ENCODE assay signal across 1 cellular context in the genomic region with DNA sequence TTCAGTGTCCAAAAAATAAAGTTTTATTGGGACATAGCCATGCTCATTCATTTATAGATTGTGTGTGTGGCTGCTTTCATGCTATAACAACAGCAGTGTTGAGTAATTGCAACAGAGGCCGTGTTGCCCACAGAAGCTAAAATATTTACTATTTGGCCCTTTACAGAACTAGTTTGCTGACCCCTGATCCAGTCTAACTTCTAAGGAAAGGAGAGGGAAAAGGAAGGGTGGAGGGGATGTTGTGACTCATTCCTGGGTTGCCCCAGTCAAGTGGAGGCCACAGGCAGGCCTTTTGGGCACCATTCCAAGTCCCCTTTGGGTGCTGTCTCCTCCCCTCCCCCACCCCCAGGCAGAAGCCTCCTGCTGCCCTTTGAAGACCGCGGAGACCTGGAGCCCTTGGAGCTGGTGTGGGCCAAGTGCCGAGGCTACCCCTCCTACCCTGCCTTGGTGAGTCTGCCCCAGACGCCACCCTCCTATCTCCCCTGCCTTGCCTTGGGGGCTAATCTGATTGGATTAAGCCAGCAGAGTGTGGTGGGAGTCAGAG.
TF ChIP-seq lines count a peak whose summit lies in the region.

No MANE protein-coding gene starts in this region.

TF ChIP-seq in K562, 482 proteins besides CTCF, POLR2A, EP300 and RAD21 (continued from another document):
- TF ChIP-seq RBM25 (IDR thresholded peaks at IDR 0.05; ENCODE audit: low read depth, low read length, severe bottlenecking) (no peak), PTBP1 (IDR thresholded peaks at IDR 0.05; ENCODE audit: low read depth, low read length) (no peak), RBM15 (IDR thresholded peaks at IDR 0.05; ENCODE audit: insufficient read depth, low read length) (no peak), FOSL1 (tag; conservative IDR thresholded peaks at IDR 0.05) (peak; percentile 86), ZNF717 (CRISPR knock-in tag; IDR thresholded peaks at IDR 0.05) (no peak), TAF7 (tag; IDR thresholded peaks at IDR 0.05) (no peak), GTF2E2 (tag; IDR thresholded peaks at IDR 0.05) (no peak), MIER1 (IDR thresholded peaks at IDR 0.05; ENCODE audit: low read depth) (no peak), ZNF695 (CRISPR knock-in tag; IDR thresholded peaks at IDR 0.05) (no peak), EP400 (IDR thresholded peaks at IDR 0.05) (no peak), POLR2AphosphoS2 (IDR thresholded peaks at IDR 0.05; ENCODE audit: low read length) (no peak), CBX8 (IDR thresholded peaks at IDR 0.05; ENCODE audit: borderline replicate concordance, extremely low read depth, low read depth, low read length, poor library complexity, severe bottlenecking) (no peak), ZNF384 (IDR thresholded peaks at IDR 0.05; ENCODE audit: low read depth, low read length) (no peak), PHF21A (IDR thresholded peaks at IDR 0.05; ENCODE audit: borderline replicate concordance, low read depth) (no peak), PHF20 (IDR thresholded peaks at IDR 0.05; ENCODE audit: partially characterized antibody) (no peak), TRIM28 (IDR thresholded peaks at IDR 0.05) (no peak), ASH1L (IDR thresholded peaks at IDR 0.05; ENCODE audit: borderline replicate concordance, low read depth, partially characterized antibody) (no peak), CHCHD3 (CRISPR knock-in tag; IDR thresholded peaks at IDR 0.05) (no peak), ZNF174 (CRISPR knock-in tag; IDR thresholded peaks at IDR 0.05) (no peak), ZNF12 (CRISPR knock-in tag; IDR thresholded peaks at IDR 0.05) (no peak), CHD1 (IDR thresholded peaks at IDR 0.05; ENCODE audit: low read length) (no peak), ZNF212 (CRISPR knock-in tag; IDR thresholded peaks at IDR 0.05) (no peak), ZFPM2 (CRISPR knock-in tag; IDR thresholded peaks at IDR 0.05) (no peak), CC2D1A (IDR thresholded peaks at IDR 0.05) (no peak), ZNF217 (CRISPR knock-in tag; IDR thresholded peaks at IDR 0.05) (no peak), ZSCAN29 (IDR thresholded peaks at IDR 0.05) (no peak), PHB (CRISPR knock-in tag; IDR thresholded peaks at IDR 0.05) (no peak), FOXK2 (conservative IDR thresholded peaks at IDR 0.05 in 1 of 2, IDR thresholded peaks at IDR 0.05 in 1 of 2; ENCODE audit: low read depth in 2 of 2) (peak in 1 of 2 experiments; percentile 41; a peak in 1 of 4 replicates), RBM34 (IDR thresholded peaks at IDR 0.05; ENCODE audit: borderline replicate concordance, insufficient read depth, low read length) (no peak), BMI1 (IDR thresholded peaks at IDR 0.05; ENCODE audit: low read length) (no peak), TBL1XR1 (IDR thresholded peaks at IDR 0.05; ENCODE audit: low read length in 2 of 2) (no peak), MEF2D (tag; conservative IDR thresholded peaks at IDR 0.05; ENCODE audit: low read depth) (no peak), SMAD4 (CRISPR knock-in tag; conservative IDR thresholded peaks at IDR 0.05) (peak; percentile 68), TCFL5 (CRISPR knock-in tag; conservative IDR thresholded peaks at IDR 0.05) (no peak)
- TF ChIP-seq, protein P1, sequence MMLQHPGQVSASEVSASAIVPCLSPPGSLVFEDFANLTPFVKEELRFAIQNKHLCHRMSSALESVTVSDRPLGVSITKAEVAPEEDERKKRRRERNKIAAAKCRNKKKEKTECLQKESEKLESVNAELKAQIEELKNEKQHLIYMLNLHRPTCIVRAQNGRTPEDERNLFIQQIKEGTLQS (IDR thresholded peaks at IDR 0.05) = peak; percentile 85
- TF ChIP-seq, protein P1 (CRISPR knock-in tag; conservative IDR thresholded peaks at IDR 0.05) = no peak
- TF ChIP-seq, protein P2, sequence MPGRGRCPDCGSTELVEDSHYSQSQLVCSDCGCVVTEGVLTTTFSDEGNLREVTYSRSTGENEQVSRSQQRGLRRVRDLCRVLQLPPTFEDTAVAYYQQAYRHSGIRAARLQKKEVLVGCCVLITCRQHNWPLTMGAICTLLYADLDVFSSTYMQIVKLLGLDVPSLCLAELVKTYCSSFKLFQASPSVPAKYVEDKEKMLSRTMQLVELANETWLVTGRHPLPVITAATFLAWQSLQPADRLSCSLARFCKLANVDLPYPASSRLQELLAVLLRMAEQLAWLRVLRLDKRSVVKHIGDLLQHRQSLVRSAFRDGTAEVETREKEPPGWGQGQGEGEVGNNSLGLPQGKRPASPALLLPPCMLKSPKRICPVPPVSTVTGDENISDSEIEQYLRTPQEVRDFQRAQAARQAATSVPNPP (IDR thresholded peaks at IDR 0.05; ENCODE audit: borderline replicate concordance, insufficient read depth, insufficient read length) = no peak
- TF ChIP-seq, protein P3, sequence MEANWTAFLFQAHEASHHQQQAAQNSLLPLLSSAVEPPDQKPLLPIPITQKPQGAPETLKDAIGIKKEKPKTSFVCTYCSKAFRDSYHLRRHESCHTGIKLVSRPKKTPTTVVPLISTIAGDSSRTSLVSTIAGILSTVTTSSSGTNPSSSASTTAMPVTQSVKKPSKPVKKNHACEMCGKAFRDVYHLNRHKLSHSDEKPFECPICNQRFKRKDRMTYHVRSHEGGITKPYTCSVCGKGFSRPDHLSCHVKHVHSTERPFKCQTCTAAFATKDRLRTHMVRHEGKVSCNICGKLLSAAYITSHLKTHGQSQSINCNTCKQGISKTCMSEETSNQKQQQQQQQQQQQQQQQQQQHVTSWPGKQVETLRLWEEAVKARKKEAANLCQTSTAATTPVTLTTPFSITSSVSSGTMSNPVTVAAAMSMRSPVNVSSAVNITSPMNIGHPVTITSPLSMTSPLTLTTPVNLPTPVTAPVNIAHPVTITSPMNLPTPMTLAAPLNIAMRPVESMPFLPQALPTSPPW (CRISPR knock-in tag; IDR thresholded peaks at IDR 0.05) = peak; percentile 40; the same call in 1 of the 2 replicates
- TF ChIP-seq, protein P4, sequence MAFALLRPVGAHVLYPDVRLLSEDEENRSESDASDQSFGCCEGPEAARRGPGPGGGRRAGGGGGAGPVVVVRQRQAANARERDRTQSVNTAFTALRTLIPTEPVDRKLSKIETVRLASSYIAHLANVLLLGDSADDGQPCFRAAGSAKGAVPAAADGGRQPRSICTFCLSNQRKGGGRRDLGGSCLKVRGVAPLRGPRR (CRISPR knock-in tag; IDR thresholded peaks at IDR 0.05) = no peak
- TF ChIP-seq, protein P5, sequence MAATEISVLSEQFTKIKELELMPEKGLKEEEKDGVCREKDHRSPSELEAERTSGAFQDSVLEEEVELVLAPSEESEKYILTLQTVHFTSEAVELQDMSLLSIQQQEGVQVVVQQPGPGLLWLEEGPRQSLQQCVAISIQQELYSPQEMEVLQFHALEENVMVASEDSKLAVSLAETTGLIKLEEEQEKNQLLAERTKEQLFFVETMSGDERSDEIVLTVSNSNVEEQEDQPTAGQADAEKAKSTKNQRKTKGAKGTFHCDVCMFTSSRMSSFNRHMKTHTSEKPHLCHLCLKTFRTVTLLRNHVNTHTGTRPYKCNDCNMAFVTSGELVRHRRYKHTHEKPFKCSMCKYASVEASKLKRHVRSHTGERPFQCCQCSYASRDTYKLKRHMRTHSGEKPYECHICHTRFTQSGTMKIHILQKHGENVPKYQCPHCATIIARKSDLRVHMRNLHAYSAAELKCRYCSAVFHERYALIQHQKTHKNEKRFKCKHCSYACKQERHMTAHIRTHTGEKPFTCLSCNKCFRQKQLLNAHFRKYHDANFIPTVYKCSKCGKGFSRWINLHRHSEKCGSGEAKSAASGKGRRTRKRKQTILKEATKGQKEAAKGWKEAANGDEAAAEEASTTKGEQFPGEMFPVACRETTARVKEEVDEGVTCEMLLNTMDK (IDR thresholded peaks at IDR 0.05; ENCODE audit: borderline replicate concordance, insufficient read depth, low read depth, low read length, poor library complexity, severe bottlenecking) = no peak
- TF ChIP-seq, protein P6, sequence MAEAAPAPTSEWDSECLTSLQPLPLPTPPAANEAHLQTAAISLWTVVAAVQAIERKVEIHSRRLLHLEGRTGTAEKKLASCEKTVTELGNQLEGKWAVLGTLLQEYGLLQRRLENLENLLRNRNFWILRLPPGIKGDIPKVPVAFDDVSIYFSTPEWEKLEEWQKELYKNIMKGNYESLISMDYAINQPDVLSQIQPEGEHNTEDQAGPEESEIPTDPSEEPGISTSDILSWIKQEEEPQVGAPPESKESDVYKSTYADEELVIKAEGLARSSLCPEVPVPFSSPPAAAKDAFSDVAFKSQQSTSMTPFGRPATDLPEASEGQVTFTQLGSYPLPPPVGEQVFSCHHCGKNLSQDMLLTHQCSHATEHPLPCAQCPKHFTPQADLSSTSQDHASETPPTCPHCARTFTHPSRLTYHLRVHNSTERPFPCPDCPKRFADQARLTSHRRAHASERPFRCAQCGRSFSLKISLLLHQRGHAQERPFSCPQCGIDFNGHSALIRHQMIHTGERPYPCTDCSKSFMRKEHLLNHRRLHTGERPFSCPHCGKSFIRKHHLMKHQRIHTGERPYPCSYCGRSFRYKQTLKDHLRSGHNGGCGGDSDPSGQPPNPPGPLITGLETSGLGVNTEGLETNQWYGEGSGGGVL (CRISPR knock-in tag; IDR thresholded peaks at IDR 0.05) = no peak
- TF ChIP-seq, protein P7, sequence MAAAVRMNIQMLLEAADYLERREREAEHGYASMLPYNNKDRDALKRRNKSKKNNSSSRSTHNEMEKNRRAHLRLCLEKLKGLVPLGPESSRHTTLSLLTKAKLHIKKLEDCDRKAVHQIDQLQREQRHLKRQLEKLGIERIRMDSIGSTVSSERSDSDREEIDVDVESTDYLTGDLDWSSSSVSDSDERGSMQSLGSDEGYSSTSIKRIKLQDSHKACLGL (CRISPR knock-in tag; IDR thresholded peaks at IDR 0.05; ENCODE audit: borderline replicate concordance, poor library complexity, severe bottlenecking) = no peak
- TF ChIP-seq, protein P8, sequence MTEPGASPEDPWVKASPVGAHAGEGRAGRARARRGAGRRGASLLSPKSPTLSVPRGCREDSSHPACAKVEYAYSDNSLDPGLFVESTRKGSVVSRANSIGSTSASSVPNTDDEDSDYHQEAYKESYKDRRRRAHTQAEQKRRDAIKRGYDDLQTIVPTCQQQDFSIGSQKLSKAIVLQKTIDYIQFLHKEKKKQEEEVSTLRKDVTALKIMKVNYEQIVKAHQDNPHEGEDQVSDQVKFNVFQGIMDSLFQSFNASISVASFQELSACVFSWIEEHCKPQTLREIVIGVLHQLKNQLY (CRISPR knock-in tag; conservative IDR thresholded peaks at IDR 0.05) = no peak
- TF ChIP-seq, protein P9, sequence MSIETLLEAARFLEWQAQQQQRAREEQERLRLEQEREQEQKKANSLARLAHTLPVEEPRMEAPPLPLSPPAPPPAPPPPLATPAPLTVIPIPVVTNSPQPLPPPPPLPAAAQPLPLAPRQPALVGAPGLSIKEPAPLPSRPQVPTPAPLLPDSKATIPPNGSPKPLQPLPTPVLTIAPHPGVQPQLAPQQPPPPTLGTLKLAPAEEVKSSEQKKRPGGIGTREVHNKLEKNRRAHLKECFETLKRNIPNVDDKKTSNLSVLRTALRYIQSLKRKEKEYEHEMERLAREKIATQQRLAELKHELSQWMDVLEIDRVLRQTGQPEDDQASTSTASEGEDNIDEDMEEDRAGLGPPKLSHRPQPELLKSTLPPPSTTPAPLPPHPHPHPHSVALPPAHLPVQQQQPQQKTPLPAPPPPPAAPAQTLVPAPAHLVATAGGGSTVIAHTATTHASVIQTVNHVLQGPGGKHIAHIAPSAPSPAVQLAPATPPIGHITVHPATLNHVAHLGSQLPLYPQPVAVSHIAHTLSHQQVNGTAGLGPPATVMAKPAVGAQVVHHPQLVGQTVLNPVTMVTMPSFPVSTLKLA (conservative IDR thresholded peaks at IDR 0.05) = no peak
- TF ChIP-seq, protein P10, sequence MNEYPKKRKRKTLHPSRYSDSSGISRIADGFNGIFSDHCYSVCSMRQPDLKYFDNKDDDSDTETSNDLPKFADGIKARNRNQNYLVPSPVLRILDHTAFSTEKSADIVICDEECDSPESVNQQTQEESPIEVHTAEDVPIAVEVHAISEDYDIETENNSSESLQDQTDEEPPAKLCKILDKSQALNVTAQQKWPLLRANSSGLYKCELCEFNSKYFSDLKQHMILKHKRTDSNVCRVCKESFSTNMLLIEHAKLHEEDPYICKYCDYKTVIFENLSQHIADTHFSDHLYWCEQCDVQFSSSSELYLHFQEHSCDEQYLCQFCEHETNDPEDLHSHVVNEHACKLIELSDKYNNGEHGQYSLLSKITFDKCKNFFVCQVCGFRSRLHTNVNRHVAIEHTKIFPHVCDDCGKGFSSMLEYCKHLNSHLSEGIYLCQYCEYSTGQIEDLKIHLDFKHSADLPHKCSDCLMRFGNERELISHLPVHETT (CRISPR knock-in tag; conservative IDR thresholded peaks at IDR 0.05 in 1 of 2, IDR thresholded peaks at IDR 0.05 in 1 of 2) = no peak
- TF ChIP-seq, protein P11, sequence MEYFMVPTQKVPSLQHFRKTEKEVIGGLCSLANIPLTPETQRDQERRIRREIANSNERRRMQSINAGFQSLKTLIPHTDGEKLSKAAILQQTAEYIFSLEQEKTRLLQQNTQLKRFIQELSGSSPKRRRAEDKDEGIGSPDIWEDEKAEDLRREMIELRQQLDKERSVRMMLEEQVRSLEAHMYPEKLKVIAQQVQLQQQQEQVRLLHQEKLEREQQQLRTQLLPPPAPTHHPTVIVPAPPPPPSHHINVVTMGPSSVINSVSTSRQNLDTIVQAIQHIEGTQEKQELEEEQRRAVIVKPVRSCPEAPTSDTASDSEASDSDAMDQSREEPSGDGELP (CRISPR knock-in tag; IDR thresholded peaks at IDR 0.05; ENCODE audit: borderline replicate concordance) = peak; percentile 36; the same call in 1 of the 2 replicates
